Comparison of ENCODE assay signal across 22 cellular contexts in genomic region chr20:52991783-52992182, GRCh38. TPM values are rescaled to one million over a fixed set of nuclear protein-coding genes. Genes with fewer than 3 reads are reported as not detected.
DNase-seq lines count a peak whose midpoint lies in the region; ATAC-seq, FAIRE-seq and TF ChIP-seq lines count a peak whose summit lies in the region.
"Had no signal": no experiment of that assay in that cellular context is flagged by ENCODE, and none has a peak within 500 bp of the region (broad histone marks: within the 10 kb centered on the region; RNA-seq: fewer than 3 reads in every experiment).

No MANE protein-coding gene starts in this region.

- intact Hi-C loops in GM12878 (cut with micrococcal nuclease; ENCODE audit: unreplicated experiment) (no loop called here), vagina (cut with DNase I) (no loop called here)

- TF ChIP-seq CTCF in GM12878 (IDR thresholded peaks at IDR 0.05 in 2 of 3, conservative IDR thresholded peaks at IDR 0.05 in 1 of 3; ENCODE audit: control insufficient read depth in 2 of 3, extremely low read depth in 1 of 3, insufficient read depth in 1 of 3, low read depth in 3 of 3, low read length in 3 of 3), result no peak
- no peak for TF ChIP-seq CTCF in fibroblast of mammary gland (conservative IDR thresholded peaks at IDR 0.05; ENCODE audit: control insufficient read depth, insufficient read depth, low read depth, low read length)
- no peak for TF ChIP-seq CTCF in brain microvascular endothelial cell (IDR thresholded peaks at IDR 0.05; ENCODE audit: low read depth, low read length, missing control alignments)
- no peak for TF ChIP-seq CTCF in neural progenitor cell (IDR thresholded peaks at IDR 0.05)
- TF ChIP-seq CTCF in vagina (IDR thresholded peaks at IDR 0.05), result no peak

- H3K36me3 Mint-ChIP-seq in neural progenitor cell, result no peaks in the 10 kb centered on the region

- TF ChIP-seq POLR2A in GM12878 (IDR thresholded peaks at IDR 0.05; ENCODE audit: low read depth, low read length), result no peak
- no peak for TF ChIP-seq POLR2A in vagina (IDR thresholded peaks at IDR 0.05)

- H3K9ac ChIP-seq in GM12878 (ENCODE audit: control insufficient read depth, insufficient read depth, low read length) (no peak overlapping the region), neural progenitor cell (no peak overlapping the region)
- H3K9ac ChIP-seq: BLaER1 treated with 17β-estradiol and CSF1 and Interleukin-3, amounts not matched to agents 10 nM and 100 nM; GM23248 had no signal

- no peak for TF ChIP-seq EP300 in GM12878 (IDR thresholded peaks at IDR 0.05; ENCODE audit: borderline replicate concordance in 1 of 2, control insufficient read depth in 1 of 2, low read depth in 2 of 2, low read length in 2 of 2)

- TSS peak; percentile 25 for BruUV-seq in GM12878 (replicated peaks; lab: Mats Ljungman, UMichigan)

- H4K20me1 ChIP-seq in GM12878 (ENCODE audit: control insufficient read depth, insufficient read depth) (no peaks in the 10 kb centered on the region), neural progenitor cell (ENCODE audit: low read depth) (no peaks in the 10 kb centered on the region)
- H4K20me1 ChIP-seq: BLaER1 treated with 17β-estradiol and CSF1 and Interleukin-3, amounts not matched to agents 10 nM and 100 nM had no signal

- RAD21 ChIA-PET in GM12878 (lab: Charles Lee; ENCODE audit: unreplicated experiment), result interaction anchor here (2.9 kb wide), 1 partner anchor 9 kb away, joined by 11 read pairs; no protein-coding TSS in a partner anchor

- H3K36me3 ChIP-seq in GM12878 (ENCODE audit: control insufficient read depth in 2 of 2, insufficient read depth in 2 of 2, low read length in 1 of 2), result no peaks in the 10 kb centered on the region
- no peaks in the 10 kb centered on the region for H3K36me3 ChIP-seq in muscle layer of duodenum (ENCODE audit: control insufficient read depth in 1 of 2, insufficient read depth in 2 of 2, low read length in 2 of 2)
- H3K36me3 ChIP-seq in brain microvascular endothelial cell (replicated peaks), result no peaks in the 10 kb centered on the region
- no peaks in the 10 kb centered on the region for H3K36me3 ChIP-seq in neural progenitor cell
- H3K36me3 ChIP-seq in vagina, result no peaks in the 10 kb centered on the region
- H3K36me3 ChIP-seq: BLaER1 treated with 17β-estradiol and CSF1 and Interleukin-3, amounts not matched to agents 10 nM and 100 nM had no signal

- no peak for DNase-seq in HTR-8/SVneo (ENCODE audit: insufficient read length, low spot score)
- DNase-seq in GM12878 (ENCODE audit: low read depth, low spot score), result no peak
- DNase-seq in fibroblast of mammary gland (ENCODE audit: low read depth), result peak; percentile 30
- no peak for DNase-seq in NCI-H1436 treated with DMSO at 0.1 percent for 48 hours (lab: John Stamatoyannopoulos, UW)
- DNase-seq in brain microvascular endothelial cell, result no peak
- no peak for DNase-seq in neural progenitor cell (ENCODE audit: low spot score)
- no peak for DNase-seq in vagina (ENCODE audit: extremely low spot score in 2 of 2)
- DNase-seq: DND-41, GM23248, HCEC 1CT, NCI-H1436, NCI-H2081, NCI-H774, PC-9 had no signal

- H3K27me3 ChIP-seq in GM12878 (replicated peaks in 1 of 2; ENCODE audit: control insufficient read depth in 2 of 2, insufficient read depth in 2 of 2, low read length in 1 of 2), result 0 out of 4 replicates have a peak, but pooled peaks cover 0 to 3% of the 10 kb centered on the region in 2 experiments
- no peaks in the 10 kb centered on the region for H3K27me3 ChIP-seq in muscle layer of duodenum (ENCODE audit: low read depth, low read length)
- H3K27me3 ChIP-seq in brain microvascular endothelial cell (replicated peaks), result no peaks in the 10 kb centered on the region
- H3K27me3 ChIP-seq in neural progenitor cell, result no peaks in the 10 kb centered on the region
- no peaks in the 10 kb centered on the region for H3K27me3 ChIP-seq in vagina
- H3K27me3 ChIP-seq: BLaER1 treated with 17β-estradiol and CSF1 and Interleukin-3, amounts not matched to agents 10 nM and 100 nM had no signal

- H3K4me2 ChIP-seq in GM12878 (ENCODE audit: control insufficient read depth, insufficient read depth) (no peak overlapping the region), neural progenitor cell (no peak overlapping the region)
- H3K4me2 ChIP-seq: BLaER1 treated with 17β-estradiol and CSF1 and Interleukin-3, amounts not matched to agents 10 nM and 100 nM; PC-9 had no signal

- TF ChIP-seq RAD21 in GM12878 (IDR thresholded peaks at IDR 0.05; ENCODE audit: insufficient read depth, low read depth, low read length), result no peak

- CTCF ChIA-PET in GM12878 (lab: Yijun Ruan, JAX), result no interaction called here

- no peaks in the 10 kb centered on the region for H3K79me2 ChIP-seq in GM12878 (ENCODE audit: control insufficient read depth, insufficient read depth, low read length)
- H3K79me2 ChIP-seq in neural progenitor cell (ENCODE audit: low read depth), result no peaks in the 10 kb centered on the region

- H3K9me3 Mint-ChIP-seq in neural progenitor cell, result no peaks in the 10 kb centered on the region

- H3K9me3 ChIP-seq in GM12878 (replicated peaks; ENCODE audit: control insufficient read depth, insufficient read depth, low read length) (no peaks in the 10 kb centered on the region), muscle layer of duodenum (ENCODE audit: control insufficient read depth in 1 of 2, low read length in 2 of 2) (no peaks in the 10 kb centered on the region), neural progenitor cell (ENCODE audit: low read depth) (no peaks in the 10 kb centered on the region), vagina (no peaks in the 10 kb centered on the region)
- H3K9me3 ChIP-seq: BLaER1 treated with 17β-estradiol and CSF1 and Interleukin-3, amounts not matched to agents 10 nM and 100 nM had no signal

- no peak overlapping the region for H3K4me3 Mint-ChIP-seq in neural progenitor cell

- no peaks in the 10 kb centered on the region for H3K27me3 Mint-ChIP-seq in neural progenitor cell (ENCODE audit: insufficient read depth, low read depth)

- peak; percentile 71 for FAIRE-seq in HTR-8/SVneo (lab: Jason Lieb, UNC)
- FAIRE-seq in GM12878 (lab: Jason Lieb, UNC), result no peak
- FAIRE-seq: A204.1, G401.6, GM12891, GM18507 had no signal

- H3K27ac ChIP-seq in GM12878 (ENCODE audit: control insufficient read depth, insufficient read depth) (no peak overlapping the region), muscle layer of duodenum (ENCODE audit: low read length) (peak overlapping the region; percentile 18), brain microvascular endothelial cell (no peak overlapping the region), neural progenitor cell (no peak overlapping the region), vagina (no peak overlapping the region)
- H3K27ac ChIP-seq: BLaER1 treated with 17β-estradiol and CSF1 and Interleukin-3, amounts not matched to agents 10 nM and 100 nM; PC-9 had no signal

- H3F3A ChIP-seq in neural progenitor cell (ENCODE audit: low read depth), result no peaks in the 10 kb centered on the region

- ATAC-seq in GM12878, result no peak; the same call in 2 of the 3 replicates

- H3K27ac Mint-ChIP-seq in neural progenitor cell, result no peak overlapping the region

- SMC1A ChIA-PET in GM12878 (lab: Charles Lee; ENCODE audit: uncharacterized antibody, unreplicated experiment), result interaction anchor here (1.0 to 2.8 kb wide), 3 partner anchors 10 to 93 kb away, joined by 3 to 32 read pairs (median 4); no protein-coding TSS in a partner anchor

- no peaks in the 10 kb centered on the region for H3K4me1 ChIP-seq in GM12878 (ENCODE audit: control insufficient read depth, insufficient read depth, low read length)
- peaks cover 0 to 12% of the 10 kb centered on the region in 2 donors for H3K4me1 ChIP-seq in muscle layer of duodenum (ENCODE audit: control insufficient read depth in 1 of 2, insufficient read depth in 2 of 2, low read length in 2 of 2)
- H3K4me1 ChIP-seq in neural progenitor cell, result peaks cover 18% of the 10 kb centered on the region
- H3K4me1 ChIP-seq in vagina, result peaks cover 23% of the 10 kb centered on the region
- H3K4me1 ChIP-seq: BLaER1 treated with 17β-estradiol and CSF1 and Interleukin-3, amounts not matched to agents 10 nM and 100 nM had no signal

- in situ Hi-C loops in GM12878 (cut with MboI) (no loop called here), brain microvascular endothelial cell (cut with HindIII; ENCODE audit: low pct_ligation_motif_present, low sequenced_read_pairs) (no loop called here)

- H3K4me3 ChIP-seq in GM12878 (no peak overlapping the region), fibroblast of mammary gland (ENCODE audit: control insufficient read depth, low read depth, low read length) (no peak overlapping the region), muscle layer of duodenum (ENCODE audit: low read depth in 1 of 2, low read length in 2 of 2) (no peak overlapping the region), brain microvascular endothelial cell (ENCODE audit: low read depth, low read length) (no peak overlapping the region), neural progenitor cell (no peak overlapping the region), vagina (no peak overlapping the region)
- H3K4me3 ChIP-seq: BLaER1 treated with 17β-estradiol and CSF1 and Interleukin-3, amounts not matched to agents 10 nM and 100 nM; GM23248; PC-9 had no signal

- H2AFZ ChIP-seq in GM12878 (ENCODE audit: control insufficient read depth, low read depth, low read length) (no peak overlapping the region), neural progenitor cell (replicated peaks) (no peak overlapping the region)
- H2AFZ ChIP-seq: GM23248, PC-9 had no signal

- 52% methylated on average over 4 of the region's 4 CpGs for WGBS in GM12878 (ENCODE audit: insufficient coverage, insufficient replicate concordance, low lambda C conversion rate, missing lambda C conversion rate)

- H3K4me1 Mint-ChIP-seq in neural progenitor cell, result peaks cover 12% of the 10 kb centered on the region

- POLR2A ChIA-PET in GM12878 (lab: Charles Lee), result interaction anchor here (2.3 kb wide), 1 partner anchor 10 kb away, joined by 12 read pairs; no protein-coding TSS in a partner anchor

RNA-seq across cellular contexts. Expression of gene TSHZ2, which starts 19.6 kb away (rescaled TPM):
- total RNA-seq in GM12878 (2013; cell fraction: nucleolus; rRNA removed), result 11.4 and 14.3 TPM in 2 replicates
- 0.06 and 0.22 TPM in 2 replicates for total RNA-seq in GM12878 (2014; rRNA removed)
- 0.18 TPM in 2 replicates for total RNA-seq in GM12878 (2014; rRNA removed; fragmentation: Illumina TruSeq; extraction: Trizol)
- total RNA-seq in GM12878 (2021), result 0.27 and 0.36 TPM in 2 replicates
- not detected for polyA plus RNA-seq in GM12878 (2011; ENCODE audit: low read depth)
- polyA plus RNA-seq in GM12878 (2011; rRNA removed), result 0.61 and 0.86 TPM in 2 replicates
- polyA plus RNA-seq in GM12878 (2011; cell fraction: cytosol; rRNA removed), result 0.59 and 0.69 TPM in 2 replicates
- polyA plus RNA-seq in GM12878 (2011; cell fraction: nucleus; rRNA removed), result 1.2 and 1.5 TPM in 2 replicates
- 0.06 and 0.09 TPM in 2 replicates for polyA plus RNA-seq in GM12878 (2012)
- polyA plus RNA-seq in GM12878 (2014; fragmentation: Illumina TruSeq; extraction: Trizol), result 0.02 and 0.15 TPM in 2 replicates
- not detected for polyA plus RNA-seq in GM12878 (2014; fragmentation: Nextera tagmentation; extraction: Ambion mirVana)
- polyA plus RNA-seq in GM12878 (2014; rRNA removed), result 0.01 TPM in 2 replicates
- polyA plus RNA-seq in GM12878 (2016; fragmentation: Nextera tagmentation; extraction: Ambion mirVana), result under 1 TPM; 0.05 to 0.11 TPM
- polyA minus RNA-seq in GM12878 (2011; rRNA and poly(A)+ RNA removed), result 4.1 and 4.4 TPM in 2 replicates
- 1.3 and 1.4 TPM in 2 replicates for polyA minus RNA-seq in GM12878 (2011; cell fraction: cytosol; rRNA and poly(A)+ RNA removed)
- polyA minus RNA-seq in GM12878 (2011; cell fraction: nucleus; rRNA and poly(A)+ RNA removed), result 3.5 and 4.5 TPM in 2 replicates
- total RNA-seq in neural progenitor cell (ENCODE audit: low replicate concordance), result 1.8 and 3.9 TPM in 2 replicates
- 30.4 TPM for total RNA-seq in vagina
- total RNA-seq: HT1080, NCI-H460, PC-9 had no signal
